ENCODE assay signal across 12 cellular contexts in genomic region chr7:64889686-64890162, GRCh38. TPM values are rescaled to one million over a fixed set of nuclear protein-coding genes. Genes with fewer than 3 reads are reported as not detected.
DNase-seq lines count a peak whose midpoint lies in the region; ATAC-seq and TF ChIP-seq lines count a peak whose summit lies in the region.
"Had no signal": no experiment of that assay in that cellular context is flagged by ENCODE, and none has a peak within 500 bp of the region (broad histone marks: within the 10 kb centered on the region; RNA-seq: fewer than 3 reads in every experiment).

No MANE protein-coding gene starts in this region.

- no peak for ATAC-seq in left ventricle myocardium superior
- ATAC-seq in GM21737 (IDR thresholded peaks at IDR 0.05; ENCODE audit: unreplicated experiment), result no peak
- no peak for ATAC-seq in GM18502 (IDR thresholded peaks at IDR 0.05; ENCODE audit: poor library complexity, unreplicated experiment)

- H3K79me2 ChIP-seq in neural cell (replicated peaks; ENCODE audit: insufficient read depth, low read length), result no peaks in the 10 kb centered on the region

- no peak for TF ChIP-seq POLR2A in uterus (IDR thresholded peaks at IDR 0.05)

- TF ChIP-seq RAD21 in neural cell (conservative IDR thresholded peaks at IDR 0.05), result no peak

- TF ChIP-seq EP300 in neural cell (conservative IDR thresholded peaks at IDR 0.05; ENCODE audit: poor library complexity, severe bottlenecking), result no peak

- H2AFZ ChIP-seq in neural cell (ENCODE audit: low read depth, low read length), result no peak overlapping the region

- H3K9me2 ChIP-seq in neural cell (ENCODE audit: insufficient read depth, low read length), result no peaks in the 10 kb centered on the region

- H3K36me3 ChIP-seq in left ventricle myocardium inferior (no peaks in the 10 kb centered on the region), duodenal mucosa (ENCODE audit: control insufficient read depth in 1 of 2, insufficient read depth in 2 of 2, low read length in 2 of 2) (no peaks in the 10 kb centered on the region), neural cell (ENCODE audit: insufficient read depth, low read length) (no peaks in the 10 kb centered on the region), uterus (no peaks in the 10 kb centered on the region)

- TF ChIP-seq CTCF in left ventricle myocardium inferior (IDR thresholded peaks at IDR 0.05; ENCODE audit: borderline replicate concordance) (no peak), neural cell (IDR thresholded peaks at IDR 0.05; ENCODE audit: poor library complexity, severe bottlenecking) (no peak), uterus (IDR thresholded peaks at IDR 0.05) (no peak)

- H3K9ac ChIP-seq in duodenal mucosa (ENCODE audit: low read depth in 1 of 2, low read length in 2 of 2) (no peak overlapping the region), neural cell (ENCODE audit: low read length) (no peak overlapping the region)

- peaks cover 29% of the 10 kb centered on the region for H3K27me3 ChIP-seq in left ventricle myocardium inferior (ENCODE audit: low read depth)
- peaks cover 16 to 18% of the 10 kb centered on the region in 2 donors for H3K27me3 ChIP-seq in duodenal mucosa (ENCODE audit: control insufficient read depth in 1 of 2, insufficient read depth in 2 of 2, low read length in 2 of 2)
- peaks cover 33% of the 10 kb centered on the region for H3K27me3 ChIP-seq in neural cell (ENCODE audit: insufficient read depth, low read depth, low read length)
- H3K27me3 ChIP-seq in uterus, result no peaks in the 10 kb centered on the region

- no peak for DNase-seq in left ventricle myocardium inferior
- no peak for DNase-seq in left ventricle myocardium superior
- no peak for DNase-seq in uterus
- no peak for DNase-seq in COR-L47 (lab: John Stamatoyannopoulos, UW)
- DNase-seq: cortex of kidney, immature natural killer cell, NCI-H1436 had no signal

- H3K9me3 ChIP-seq in left ventricle myocardium inferior (replicated peaks), result no peaks in the 10 kb centered on the region
- H3K9me3 ChIP-seq in duodenal mucosa (ENCODE audit: control insufficient read depth in 1 of 2, low read length in 2 of 2), result no peaks in the 10 kb centered on the region
- no peaks in the 10 kb centered on the region for H3K9me3 ChIP-seq in neural cell (ENCODE audit: low read length)
- no peaks in the 10 kb centered on the region for H3K9me3 ChIP-seq in uterus

- peak overlapping the region; percentile 70 for H3K4me3 ChIP-seq in left ventricle myocardium inferior
- H3K4me3 ChIP-seq in duodenal mucosa (ENCODE audit: low read depth in 1 of 2, low read length in 2 of 2), result peak overlapping the region; percentile 78 to 79
- H3K4me3 ChIP-seq in neural cell (ENCODE audit: low read length), result peak overlapping the region; percentile 58
- H3K4me3 ChIP-seq in uterus, result peak overlapping the region; percentile 32 to 37

- no peaks in the 10 kb centered on the region for H4K20me1 ChIP-seq in neural cell (ENCODE audit: insufficient read depth)

- intact Hi-C loops in left ventricle myocardium inferior (cut with micrococcal nuclease) (no loop called here), left ventricle myocardium superior (cut with micrococcal nuclease) (no loop called here), uterus (cut with DNase I; ENCODE audit: low total_unique reads) (no loop called here)

- H3F3A ChIP-seq in neural cell (ENCODE audit: insufficient read depth, low read length, poor library complexity, severe bottlenecking), result no peaks in the 10 kb centered on the region

- no peak overlapping the region for H3K4me2 ChIP-seq in neural cell (ENCODE audit: low read length)

- H3K27ac ChIP-seq in left ventricle myocardium inferior (replicated peaks), result no peak overlapping the region
- H3K27ac ChIP-seq in duodenal mucosa (ENCODE audit: low read depth, low read length), result no peak overlapping the region
- no peak overlapping the region for H3K27ac ChIP-seq in neural cell (ENCODE audit: low read length)
- no peak overlapping the region for H3K27ac ChIP-seq in uterus
- H3K27ac ChIP-seq: C4-2B had no signal

- H3K4me1 ChIP-seq in left ventricle myocardium inferior (peaks cover 26% of the 10 kb centered on the region), duodenal mucosa (ENCODE audit: control insufficient read depth in 1 of 2, insufficient read depth in 2 of 2, low read length in 2 of 2) (peaks cover 16 to 17% of the 10 kb centered on the region in 2 donors), uterus (peaks cover 0 to 7% of the 10 kb centered on the region in 2 donors)

TF ChIP-seq in neural cell, 6 proteins besides CTCF, POLR2A, EP300 and RAD21:
- TF ChIP-seq SMC3 (conservative IDR thresholded peaks at IDR 0.05; ENCODE audit: poor library complexity), result no peak

RNA-seq across cellular contexts. Expression of gene ZNF273, which starts 13.3 kb away (rescaled TPM):
- total RNA-seq in left ventricle myocardium inferior, result 1.1 TPM
- total RNA-seq in left ventricle myocardium superior, result 2.4 TPM
- 19.4 and 21.7 TPM in 2 replicates for polyA plus RNA-seq in neural cell
- 23.1 and 30.7 TPM in 2 replicates for polyA minus RNA-seq in neural cell
- 10 to 100 TPM in 1 of 4 donors, 1 to 10 TPM in 3; 1.5 to 21.8 (median 8.0) TPM for total RNA-seq in uterus
